ENCODE assay signal across 1 cellular context in the genomic region with DNA sequence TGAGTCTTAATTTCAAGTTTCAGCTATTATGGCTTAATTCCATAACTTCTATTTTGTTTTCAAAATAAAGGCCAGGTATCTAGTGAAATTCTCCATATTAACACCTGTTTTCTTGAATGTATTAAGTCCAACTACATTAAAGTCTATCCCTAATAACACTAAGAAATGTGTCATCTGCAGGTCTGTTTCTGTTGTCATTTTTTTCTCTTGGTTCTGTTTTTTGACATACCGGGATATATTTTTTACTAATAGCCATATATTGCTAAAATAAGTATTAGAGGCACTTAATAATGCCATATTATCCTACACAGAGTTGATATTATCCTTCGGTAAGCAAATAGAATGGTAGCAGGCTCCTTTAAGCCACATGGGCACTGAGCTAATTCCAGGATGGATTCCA.
TF ChIP-seq lines count a peak whose summit lies in the region.

No MANE protein-coding gene starts in this region.

TF ChIP-seq in SK-N-SH, 30 proteins besides CTCF, POLR2A, EP300 and RAD21 (continued from another document):
- TF ChIP-seq, protein P1, sequence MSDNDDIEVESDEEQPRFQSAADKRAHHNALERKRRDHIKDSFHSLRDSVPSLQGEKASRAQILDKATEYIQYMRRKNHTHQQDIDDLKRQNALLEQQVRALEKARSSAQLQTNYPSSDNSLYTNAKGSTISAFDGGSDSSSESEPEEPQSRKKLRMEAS (IDR thresholded peaks at IDR 0.05; ENCODE audit: low read depth) = no peak
- no peak for TF ChIP-seq MEF2A (IDR thresholded peaks at IDR 0.05; ENCODE audit: borderline replicate concordance, low read depth)
- no peak for TF ChIP-seq FOXJ3 (CRISPR knock-in tag; IDR thresholded peaks at IDR 0.05)
- TF ChIP-seq GABPA (IDR thresholded peaks at IDR 0.05; ENCODE audit: low read depth) = no peak
